ENCODE assay signal across 12 cellular contexts in genomic region chr1:183148599-183148998, GRCh38. TPM values are rescaled to one million over a fixed set of nuclear protein-coding genes. Genes with fewer than 3 reads are reported as not detected.
DNase-seq lines count a peak whose midpoint lies in the region; FAIRE-seq and TF ChIP-seq lines count a peak whose summit lies in the region.
"Had no signal": no experiment of that assay in that cellular context is flagged by ENCODE, and none has a peak within 500 bp of the region (broad histone marks: within the 10 kb centered on the region; RNA-seq: fewer than 3 reads in every experiment).

No MANE protein-coding gene starts in this region.

- peaks cover 0 to 10% (median 5%) of the 10 kb centered on the region in 6 donors for H3K9me3 Mint-ChIP-seq in immature natural killer cell
- H3K9me3 Mint-ChIP-seq: activated naive CD4-positive, alpha-beta T cell treated with anti-CD3 and anti-CD28 coated beads, Interleukin-2, amount 10 ng/mL, durations not matched to agents 7 days and 5 days had no signal

- no peaks in the 10 kb centered on the region for H3K4me1 Mint-ChIP-seq in immature natural killer cell
- H3K4me1 Mint-ChIP-seq: activated naive CD4-positive, alpha-beta T cell treated with anti-CD3 and anti-CD28 coated beads, Interleukin-2, amount 10 ng/mL, durations not matched to agents 7 days and 5 days had no signal

- H3K36me3 ChIP-seq in bronchial epithelial cell (ENCODE audit: control insufficient read depth, insufficient read depth, low read length) (peaks cover 2% of the 10 kb centered on the region), stomach smooth muscle (ENCODE audit: control insufficient read depth in 2 of 2, insufficient read depth in 2 of 2, low read length in 2 of 2) (peaks cover 3 to 6% of the 10 kb centered on the region in 2 donors)

- peak overlapping the region; percentile 25 for H3K27ac ChIP-seq in stomach smooth muscle (ENCODE audit: low read length)

- no peak for TF ChIP-seq CTCF in bronchial epithelial cell (IDR thresholded peaks at IDR 0.05; ENCODE audit: insufficient read depth, low read length, severe bottlenecking)

- H3K27ac Mint-ChIP-seq in immature natural killer cell, result no peak overlapping the region
- H3K27ac Mint-ChIP-seq: activated naive CD4-positive, alpha-beta T cell treated with anti-CD3 and anti-CD28 coated beads, Interleukin-2, amount 10 ng/mL, durations not matched to agents 7 days and 5 days had no signal

- DNase-seq in LHCN-M2 (ENCODE audit: low read depth) (peak; percentile 87), bronchial epithelial cell (ENCODE audit: low read depth) (peak; percentile 83), kidney glomerular epithelial cell (lab: John Stamatoyannopoulos, UW) (peak; percentile 25), KG1 (lab: John Stamatoyannopoulos, UW) (no peak), anterior cingulate cortex (lab: John Stamatoyannopoulos, UW) (no peak), immature natural killer cell (no peak), pons (ENCODE audit: low spot score) (no peak)
- DNase-seq: activated CD4-positive, alpha-beta T cell treated with anti-CD3 and anti-CD28 coated beads for 1 hour; activated naive CD4-positive, alpha-beta T cell treated with anti-CD3 and anti-CD28 coated beads, Interleukin-2, amount 10 ng/mL, durations not matched to agents 7 days and 5 days; NCI-H2029 treated with DMSO at 0.1 percent for 48 hours; substantia nigra had no signal

- H3K9ac ChIP-seq in stomach smooth muscle (ENCODE audit: low read length in 2 of 2), result no peak overlapping the region

- H3K36me3 Mint-ChIP-seq in immature natural killer cell, result no peaks in the 10 kb centered on the region
- H3K36me3 Mint-ChIP-seq: activated naive CD4-positive, alpha-beta T cell treated with anti-CD3 and anti-CD28 coated beads, Interleukin-2, amount 10 ng/mL, durations not matched to agents 7 days and 5 days had no signal

- no peak for FAIRE-seq in bronchial epithelial cell (lab: Jason Lieb, UNC)

- H3K4me3 ChIP-seq in bronchial epithelial cell (ENCODE audit: low read depth, low read length), result no peak overlapping the region
- no peak overlapping the region for H3K4me3 ChIP-seq in stomach smooth muscle (ENCODE audit: low read length in 2 of 2)

- H3K27me3 ChIP-seq in bronchial epithelial cell (ENCODE audit: control insufficient read depth, insufficient read depth, low read length) (no peaks in the 10 kb centered on the region), stomach smooth muscle (ENCODE audit: control insufficient read depth in 1 of 2, insufficient read depth in 2 of 2, low read length in 2 of 2) (no peaks in the 10 kb centered on the region)

- no peaks in the 10 kb centered on the region for H3K9me3 ChIP-seq in stomach smooth muscle (ENCODE audit: control insufficient read depth in 2 of 2, low read length in 2 of 2)

- H3K4me3 Mint-ChIP-seq in immature natural killer cell, result no peak overlapping the region
- H3K4me3 Mint-ChIP-seq: activated naive CD4-positive, alpha-beta T cell treated with anti-CD3 and anti-CD28 coated beads, Interleukin-2, amount 10 ng/mL, durations not matched to agents 7 days and 5 days had no signal

- peaks cover 0 to 7% (median 0%) of the 10 kb centered on the region in 3 donors for H3K27me3 Mint-ChIP-seq in immature natural killer cell (ENCODE audit: low read depth in 3 of 3)

- H3K4me1 ChIP-seq in stomach smooth muscle (ENCODE audit: control insufficient read depth, insufficient read depth, low read length), result peaks cover 9% of the 10 kb centered on the region

RNA-seq across cellular contexts. Expression of gene LAMC2, which starts 37.5 kb away (rescaled TPM):
- 2.0 and 3.5 TPM in 2 replicates for total RNA-seq in LHCN-M2 (2014; rRNA removed)
- 0.84 TPM for polyA plus RNA-seq in LHCN-M2 (2012)
- 1,014 and 1,840 TPM in 2 replicates for total RNA-seq in bronchial epithelial cell
- polyA plus RNA-seq in immature natural killer cell, result not detected

Comparison
In these comparisons a context has a peak if more than half of its experiments do, and no peak if none do; other contexts are left out.
1. DNase-seq: peak in LHCN-M2 (single experiment), bronchial epithelial cell (single experiment) and kidney glomerular epithelial cell (single experiment); none in KG1 (single experiment), anterior cingulate cortex (0 of 58), immature natural killer cell (0 of 3) and pons (single experiment).
2. RNA of gene LAMC2, which starts 37.5 kb away (total RNA-seq): 1,014 to 1,840 TPM in bronchial epithelial cell; 2.0 to 3.5 TPM in LHCN-M2; every median in the first group is over 100 times any median in the second.